Comparison of ENCODE assay signal across 7 cellular contexts in genomic region chr1:212287261-212287895, GRCh38. TPM values are rescaled to one million over a fixed set of nuclear protein-coding genes. Genes with fewer than 3 reads are reported as not detected.
A peak's percentile ranks its signal among the peaks of the same experiment; 100 is the strongest.
DNase-seq lines count a peak whose midpoint lies in the region; ATAC-seq, FAIRE-seq and TF ChIP-seq lines count a peak whose summit lies in the region.

No MANE protein-coding gene starts in this region.

- no peak for FAIRE-seq in small intestine (lab: Jason Lieb, UNC)

- no peaks in the 10 kb centered on the region for H3K27me3 Mint-ChIP-seq in H9 (ENCODE audit: low read depth)
- H3K27me3 Mint-ChIP-seq in glutamatergic neuron (ENCODE audit: unreplicated experiment): peaks cover 5% of the 10 kb centered on the region

- H4K91ac ChIP-seq in H9 (ENCODE audit: insufficient read length, low read depth, low read length): no peak overlapping the region

- TF ChIP-seq POLR2A in GM18505 (IDR thresholded peaks at IDR 0.05; ENCODE audit: borderline replicate concordance, extremely low read depth, insufficient read depth, insufficient read length): no peak

- peaks cover 46 to 49% of the 10 kb centered on the region in 2 experiments for H3K4me1 Mint-ChIP-seq in H9
- peaks cover 5% of the 10 kb centered on the region for H3K4me1 Mint-ChIP-seq in glutamatergic neuron (ENCODE audit: low read depth, unreplicated experiment)

- H3K56ac ChIP-seq in H9 (ENCODE audit: insufficient read length, low read depth, low read length): no peak overlapping the region

- H2BK120ac ChIP-seq in H9 (ENCODE audit: low read depth, low read length, poor library complexity, severe bottlenecking): no peak overlapping the region

- no peak overlapping the region for H2AFZ ChIP-seq in H9 (ENCODE audit: low read length)

- H3K27me3 ChIP-seq in H9 (ENCODE audit: insufficient read depth, low read length) (no peaks in the 10 kb centered on the region), small intestine (ENCODE audit: control insufficient read depth in 2 of 2, insufficient read depth in 2 of 2, low read length in 2 of 2) (no peaks in the 10 kb centered on the region)

- TF ChIP-seq CTCF in H9 (conservative IDR thresholded peaks at IDR 0.05) (no peak), VCaP (conservative IDR thresholded peaks at IDR 0.05) (no peak), glutamatergic neuron (IDR thresholded peaks at IDR 0.05; ENCODE audit: partially characterized antibody, unreplicated experiment) (no peak)

- peaks cover 4% of the 10 kb centered on the region for H3K79me1 ChIP-seq in H9 (ENCODE audit: insufficient read depth, low read depth, low read length, poor library complexity, severe bottlenecking)

- H3K23ac ChIP-seq in H9 (ENCODE audit: insufficient read length, low read depth, low read length): no peak overlapping the region

- no peak overlapping the region for H2BK20ac ChIP-seq in H9 (ENCODE audit: low read depth, low read length, poor library complexity, severe bottlenecking)

- peaks cover 14% of the 10 kb centered on the region for H3K23me2 ChIP-seq in H9 (ENCODE audit: insufficient read length, low read depth, low read length, poor library complexity, severe bottlenecking)

- no peak overlapping the region for H2BK12ac ChIP-seq in H9 (ENCODE audit: insufficient read length, low read depth, low read length)

- no peak overlapping the region for H3K27ac ChIP-seq in H9 (ENCODE audit: insufficient read length, low read depth, low read length)
- peak overlapping the region; percentile 90 for H3K27ac ChIP-seq in VCaP
- H3K27ac ChIP-seq in small intestine (ENCODE audit: low read depth in 1 of 2, low read length in 1 of 2): peak overlapping the region in 1 of 2 donors; percentile 75

- H3K4me1 ChIP-seq in H9 (ENCODE audit: insufficient read depth, low read length): no peaks in the 10 kb centered on the region; the same call in 1 of the 2 replicates
- H3K4me1 ChIP-seq in small intestine (ENCODE audit: control insufficient read depth in 2 of 2, insufficient read depth in 1 of 2, low read depth in 1 of 2, low read length in 1 of 2): peaks cover 10 to 17% of the 10 kb centered on the region in 2 donors

- peaks cover 11% of the 10 kb centered on the region; the same call in 1 of the 2 replicates for H3K79me2 ChIP-seq in H9 (ENCODE audit: insufficient read depth, low read length)

- H4K5ac ChIP-seq in H9 (ENCODE audit: insufficient read length, low read depth, low read length): no peak overlapping the region

- no peak overlapping the region for H3T11ph ChIP-seq in H9 (ENCODE audit: low read length)

- H3K27ac Mint-ChIP-seq in H9: peak overlapping the region in 2 of 3 experiments; percentile 27 to 44; a peak in 1 of 7 replicates
- no peak overlapping the region for H3K27ac Mint-ChIP-seq in glutamatergic neuron (ENCODE audit: unreplicated experiment)

- no peak overlapping the region for H2BK15ac ChIP-seq in H9 (ENCODE audit: low read depth, low read length)

- no peak overlapping the region for H3K4ac ChIP-seq in H9 (ENCODE audit: low read depth, low read length)

- no peak overlapping the region for H3K14ac ChIP-seq in H9 (ENCODE audit: insufficient read depth, low read length)

- H4K8ac ChIP-seq in H9 (replicated peaks; ENCODE audit: insufficient read length, low read depth, low read length): no peak overlapping the region

- H3K9ac ChIP-seq in H9 (ENCODE audit: extremely low read depth, insufficient read length, low read length): no peak overlapping the region

- H3K4me3 ChIP-seq in small intestine (ENCODE audit: low read depth in 1 of 2, low read length in 2 of 2): peak overlapping the region; percentile 88 to 97

- no peaks in the 10 kb centered on the region; a peak in 1 of 7 replicates for H3K36me3 Mint-ChIP-seq in H9 (ENCODE audit: insufficient read depth in 1 of 3, low read depth in 3 of 3)
- H3K36me3 Mint-ChIP-seq in glutamatergic neuron (ENCODE audit: unreplicated experiment): peaks cover 4% of the 10 kb centered on the region

- DNase-seq in H9: no peak
- no peak for DNase-seq in glutamatergic neuron
- DNase-seq in small intestine: no peak
- DNase-seq in amygdala (lab: John Stamatoyannopoulos, UW): no peak

- no peaks in the 10 kb centered on the region for H4K20me1 ChIP-seq in H9 (ENCODE audit: control insufficient read depth, insufficient read depth, insufficient read length)

- no peaks in the 10 kb centered on the region for H3K36me3 ChIP-seq in small intestine (ENCODE audit: control insufficient read depth in 2 of 2, insufficient read depth in 2 of 2, low read length in 2 of 2)

- H3K4me3 Mint-ChIP-seq in H9: peak overlapping the region; percentile 87 to 94
- H3K4me3 Mint-ChIP-seq in glutamatergic neuron (ENCODE audit: unreplicated experiment): peak overlapping the region; percentile 94

- H3K9me3 ChIP-seq in H9 (ENCODE audit: control insufficient read depth, low read depth, low read length) (no peaks in the 10 kb centered on the region), small intestine (ENCODE audit: control insufficient read depth, low read depth) (no peaks in the 10 kb centered on the region)

- no peak overlapping the region for H3K18ac ChIP-seq in H9 (ENCODE audit: insufficient read length, low read depth, low read length)

- no peak overlapping the region for H2BK5ac ChIP-seq in H9 (ENCODE audit: insufficient read length, low read length)

- ATAC-seq in HG02938 (IDR thresholded peaks at IDR 0.05; ENCODE audit: unreplicated experiment) (no peak), GM18505 (IDR thresholded peaks at IDR 0.05; ENCODE audit: unreplicated experiment) (no peak)

- H2AK5ac ChIP-seq in H9 (ENCODE audit: insufficient read length, low read length): no peak overlapping the region

- WGBS in H9 (ENCODE audit: extremely low coverage, insufficient read length, low lambda C conversion rate): no CpG with 5 or more reads among the region's 3 CpGs
- WGBS in small intestine, 3 donors: 13 to 31% (median 19%) methylated on average over 3 of the region's 3 CpGs

- peak overlapping the region; percentile 81 for H3K4me2 ChIP-seq in H9 (ENCODE audit: insufficient read depth, insufficient read length, low read length)

- H3K9me3 Mint-ChIP-seq in H9: peaks cover 3% of the 10 kb centered on the region in 2 experiments; a peak in 2 of 5 replicates
- peaks cover 12% of the 10 kb centered on the region for H3K9me3 Mint-ChIP-seq in glutamatergic neuron (ENCODE audit: unreplicated experiment)

RNA-seq across cellular contexts. Expression of gene PPP2R5A, which starts 2.2 kb away (rescaled TPM):
- total RNA-seq in H9 (2021) (22.0 and 22.2 TPM in 2 replicates), glutamatergic neuron (ENCODE audit: unreplicated experiment) (2.2 TPM)
- 10 to 100 TPM; 33.0 to 41.2 (median 40.1) TPM for polyA plus RNA-seq in small intestine
